ENCODE assay signal across 2 cellular contexts in the genomic region with DNA sequence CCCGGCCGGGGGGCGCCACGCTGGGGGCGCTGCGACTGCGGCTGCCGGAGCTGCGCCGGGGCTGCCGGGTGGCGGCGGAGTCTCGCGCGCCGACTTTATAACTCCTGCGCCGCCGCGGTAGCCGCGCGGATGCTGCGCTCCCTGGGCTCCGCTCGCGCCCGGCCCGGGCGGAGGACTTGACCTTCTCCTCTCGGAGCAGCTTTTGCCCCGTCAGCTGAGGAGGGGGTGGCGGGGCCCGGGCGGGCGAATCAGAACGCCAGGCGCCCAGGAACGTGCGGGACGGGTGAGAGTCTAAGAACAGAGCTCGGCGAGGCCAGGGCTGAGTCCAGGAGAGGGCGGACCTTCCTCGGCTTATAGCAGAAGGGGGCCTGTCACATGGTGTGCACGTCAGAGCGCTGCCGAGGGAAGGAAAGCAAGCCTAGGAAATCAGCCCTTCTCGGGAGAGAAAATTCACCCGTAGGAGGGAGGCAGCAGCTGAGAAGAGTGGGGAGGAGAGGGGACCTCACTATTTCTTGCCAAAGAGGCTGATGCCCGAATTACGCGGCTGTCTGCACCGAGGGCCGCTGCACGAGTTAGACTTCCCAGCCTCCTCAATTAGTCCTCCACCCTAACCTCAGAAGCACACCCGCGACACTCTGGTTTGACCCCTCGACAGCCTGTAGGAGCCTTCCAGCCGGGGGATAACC.
TF ChIP-seq lines count a peak whose summit lies in the region.

TSS of gene FOXD1 (minus strand) at position 327 of the 686 bp plus-strand sequence. CDS start 415 bp downstream, outside the sequence.

TF ChIP-seq in IMR-90, 13 proteins besides CTCF, POLR2A, EP300 and RAD21 (continued from another document):
- TF ChIP-seq RCOR1 (IDR thresholded peaks at IDR 0.05; ENCODE audit: insufficient replicate concordance, low read length): no peak
- peak; percentile 19; the same call in 1 of the 2 replicates for TF ChIP-seq NFE2L2 (IDR thresholded peaks at IDR 0.05; ENCODE audit: low read depth, low read length)
- peak; percentile 92 for TF ChIP-seq BHLHE40 (IDR thresholded peaks at IDR 0.05; ENCODE audit: low read depth, low read length)
- TF ChIP-seq CEBPB (IDR thresholded peaks at IDR 0.05; ENCODE audit: low read depth, low read length): no peak
- 0 out of 2 replicates have a peak, but pooled peaks have one; percentile 21 for TF ChIP-seq MXI1 (IDR thresholded peaks at IDR 0.05; ENCODE audit: borderline replicate concordance, low read depth, low read length)
- peak; percentile 56; the same call in 1 of the 2 replicates for TF ChIP-seq MAFK (IDR thresholded peaks at IDR 0.05; ENCODE audit: low read depth, low read length)
- TF ChIP-seq CHD1 (IDR thresholded peaks at IDR 0.05; ENCODE audit: low read depth, low read length): no peak
- TF ChIP-seq, protein P1, sequence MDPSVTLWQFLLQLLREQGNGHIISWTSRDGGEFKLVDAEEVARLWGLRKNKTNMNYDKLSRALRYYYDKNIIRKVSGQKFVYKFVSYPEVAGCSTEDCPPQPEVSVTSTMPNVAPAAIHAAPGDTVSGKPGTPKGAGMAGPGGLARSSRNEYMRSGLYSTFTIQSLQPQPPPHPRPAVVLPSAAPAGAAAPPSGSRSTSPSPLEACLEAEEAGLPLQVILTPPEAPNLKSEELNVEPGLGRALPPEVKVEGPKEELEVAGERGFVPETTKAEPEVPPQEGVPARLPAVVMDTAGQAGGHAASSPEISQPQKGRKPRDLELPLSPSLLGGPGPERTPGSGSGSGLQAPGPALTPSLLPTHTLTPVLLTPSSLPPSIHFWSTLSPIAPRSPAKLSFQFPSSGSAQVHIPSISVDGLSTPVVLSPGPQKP (IDR thresholded peaks at IDR 0.05; ENCODE audit: borderline replicate concordance, low read depth, low read length): no peak
- TF ChIP-seq MAZ (IDR thresholded peaks at IDR 0.05; ENCODE audit: borderline replicate concordance, low read depth, low read length): peak; percentile 62; the same call in 1 of the 2 replicates
- TF ChIP-seq SMC3 (IDR thresholded peaks at IDR 0.05; ENCODE audit: low read depth, low read length): 0 out of 2 replicates have a peak, but pooled peaks have one; percentile 8

TF ChIP-seq in PFSK-1, 5 proteins besides CTCF, POLR2A, EP300 and RAD21:
- TF ChIP-seq, protein P2, sequence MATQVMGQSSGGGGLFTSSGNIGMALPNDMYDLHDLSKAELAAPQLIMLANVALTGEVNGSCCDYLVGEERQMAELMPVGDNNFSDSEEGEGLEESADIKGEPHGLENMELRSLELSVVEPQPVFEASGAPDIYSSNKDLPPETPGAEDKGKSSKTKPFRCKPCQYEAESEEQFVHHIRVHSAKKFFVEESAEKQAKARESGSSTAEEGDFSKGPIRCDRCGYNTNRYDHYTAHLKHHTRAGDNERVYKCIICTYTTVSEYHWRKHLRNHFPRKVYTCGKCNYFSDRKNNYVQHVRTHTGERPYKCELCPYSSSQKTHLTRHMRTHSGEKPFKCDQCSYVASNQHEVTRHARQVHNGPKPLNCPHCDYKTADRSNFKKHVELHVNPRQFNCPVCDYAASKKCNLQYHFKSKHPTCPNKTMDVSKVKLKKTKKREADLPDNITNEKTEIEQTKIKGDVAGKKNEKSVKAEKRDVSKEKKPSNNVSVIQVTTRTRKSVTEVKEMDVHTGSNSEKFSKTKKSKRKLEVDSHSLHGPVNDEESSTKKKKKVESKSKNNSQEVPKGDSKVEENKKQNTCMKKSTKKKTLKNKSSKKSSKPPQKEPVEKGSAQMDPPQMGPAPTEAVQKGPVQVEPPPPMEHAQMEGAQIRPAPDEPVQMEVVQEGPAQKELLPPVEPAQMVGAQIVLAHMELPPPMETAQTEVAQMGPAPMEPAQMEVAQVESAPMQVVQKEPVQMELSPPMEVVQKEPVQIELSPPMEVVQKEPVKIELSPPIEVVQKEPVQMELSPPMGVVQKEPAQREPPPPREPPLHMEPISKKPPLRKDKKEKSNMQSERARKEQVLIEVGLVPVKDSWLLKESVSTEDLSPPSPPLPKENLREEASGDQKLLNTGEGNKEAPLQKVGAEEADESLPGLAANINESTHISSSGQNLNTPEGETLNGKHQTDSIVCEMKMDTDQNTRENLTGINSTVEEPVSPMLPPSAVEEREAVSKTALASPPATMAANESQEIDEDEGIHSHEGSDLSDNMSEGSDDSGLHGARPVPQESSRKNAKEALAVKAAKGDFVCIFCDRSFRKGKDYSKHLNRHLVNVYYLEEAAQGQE (IDR thresholded peaks at IDR 0.05; ENCODE audit: insufficient read depth in 1 of 2, low read depth in 2 of 2, low read length in 2 of 2): 0 out of 4 replicates have a peak, but pooled peaks of 1 of the 2 experiments have one; percentile 21
- TF ChIP-seq TAF1 (IDR thresholded peaks at IDR 0.05; ENCODE audit: borderline replicate concordance, insufficient read depth, low read length) (peak; percentile 76; the same call in 1 of the 2 replicates), POLR2AphosphoS5 (IDR thresholded peaks at IDR 0.05; ENCODE audit: low read depth, low read length) (peak; percentile 96), FOXP2 (optimal IDR thresholded peaks at IDR 0.05; ENCODE audit: borderline replicate concordance, extremely low read depth, extremely low read length, insufficient read depth) (peak; percentile 10), SIN3A (IDR thresholded peaks at IDR 0.05; ENCODE audit: borderline replicate concordance, insufficient read depth, low read length) (no peak)
TF ChIP-seq in PFSK-1: peak in this region for 4.
